2 cellular contexts compared by ENCODE assay signal in genomic region chr15:34059946-34060345, GRCh38.
A peak's percentile ranks its signal among the peaks of the same experiment; 100 is the strongest.
TF ChIP-seq lines count a peak whose summit lies in the region.

No MANE protein-coding gene starts in this region.

TF ChIP-seq in HepG2, 621 proteins besides CTCF, POLR2A, EP300 and RAD21:
- TF ChIP-seq MNT (IDR thresholded peaks at IDR 0.05), result 0 out of 2 replicates have a peak, but pooled peaks have one; percentile 7
- no peak for TF ChIP-seq BRCA1 (CRISPR knock-in tag; IDR thresholded peaks at IDR 0.05)

TF ChIP-seq in WTC11, 78 proteins besides CTCF, POLR2A, EP300 and RAD21:
- TF ChIP-seq PRRX2 (CRISPR knock-in tag; IDR thresholded peaks at IDR 0.05) (no peak), E2F4 (CRISPR knock-in tag; IDR thresholded peaks at IDR 0.05; ENCODE audit: borderline replicate concordance, low read depth) (no peak), ETV6 (CRISPR knock-in tag; IDR thresholded peaks at IDR 0.05) (no peak), MYBL2 (CRISPR knock-in tag; IDR thresholded peaks at IDR 0.05) (no peak), ATF6 (CRISPR knock-in tag; IDR thresholded peaks at IDR 0.05) (no peak), ZNF671 (CRISPR knock-in tag; IDR thresholded peaks at IDR 0.05) (no peak), MLX (CRISPR knock-in tag; IDR thresholded peaks at IDR 0.05) (no peak), ATF2 (CRISPR knock-in tag; IDR thresholded peaks at IDR 0.05; ENCODE audit: borderline replicate concordance, low read depth) (no peak), ZNF263 (CRISPR knock-in tag; IDR thresholded peaks at IDR 0.05; ENCODE audit: low read depth) (no peak), USF1 (CRISPR knock-in tag; IDR thresholded peaks at IDR 0.05) (no peak), OVOL2 (CRISPR knock-in tag; IDR thresholded peaks at IDR 0.05; ENCODE audit: borderline replicate concordance) (no peak), PRDM15 (CRISPR knock-in tag; IDR thresholded peaks at IDR 0.05) (no peak), TCF7 (CRISPR knock-in tag; IDR thresholded peaks at IDR 0.05; ENCODE audit: low read depth) (no peak), ZSCAN18 (CRISPR knock-in tag; IDR thresholded peaks at IDR 0.05) (no peak), SMAD3 (CRISPR knock-in tag; IDR thresholded peaks at IDR 0.05; ENCODE audit: borderline replicate concordance) (no peak), TEAD4 (CRISPR knock-in tag; IDR thresholded peaks at IDR 0.05) (no peak), TEAD1 (CRISPR knock-in tag; IDR thresholded peaks at IDR 0.05) (no peak), FOXK1 (CRISPR knock-in tag; IDR thresholded peaks at IDR 0.05) (no peak), ZNF512 (CRISPR knock-in tag; IDR thresholded peaks at IDR 0.05; ENCODE audit: borderline replicate concordance) (no peak)
